Comparison of ENCODE assay signal across 1 cellular context in the genomic region with DNA sequence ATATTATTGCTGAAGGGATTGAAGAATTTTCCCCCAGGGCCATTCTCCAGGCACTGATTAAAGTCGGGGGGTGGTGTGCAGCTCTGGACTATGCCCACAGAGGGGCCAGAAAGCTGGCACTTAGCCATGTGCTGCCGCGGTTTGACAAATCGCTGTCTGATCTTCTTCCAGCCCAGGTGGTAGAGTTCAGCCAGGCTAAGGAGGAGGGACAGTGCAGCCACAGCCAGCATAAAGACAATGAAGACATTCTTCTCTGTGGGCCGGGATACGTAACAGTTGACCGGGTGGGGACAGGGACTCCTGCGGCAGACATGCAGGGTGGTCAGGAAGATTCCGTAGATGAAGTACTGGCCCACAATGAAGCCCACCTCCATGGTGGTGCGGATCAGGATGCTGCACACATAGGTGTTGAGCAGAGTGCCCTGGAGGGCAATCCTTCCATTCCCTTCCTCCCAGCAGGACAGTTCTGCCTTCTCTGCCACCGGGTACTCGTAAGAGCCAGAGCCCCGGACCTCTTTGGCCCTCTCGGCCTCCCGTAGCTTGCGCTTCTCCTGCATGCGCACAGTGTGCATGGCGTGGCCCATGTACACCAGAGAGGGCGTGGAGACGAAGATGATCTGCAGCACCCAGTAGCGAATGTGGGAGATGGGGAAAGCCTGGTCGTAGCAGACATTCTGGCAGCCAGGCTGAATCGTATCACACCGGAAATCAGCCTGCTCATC.
TF ChIP-seq lines count a peak whose summit lies in the region.

No MANE protein-coding gene starts in this region.

TF ChIP-seq in HepG2, 621 proteins besides CTCF, POLR2A, EP300 and RAD21 (continued from another document):
- TF ChIP-seq, protein P1, sequence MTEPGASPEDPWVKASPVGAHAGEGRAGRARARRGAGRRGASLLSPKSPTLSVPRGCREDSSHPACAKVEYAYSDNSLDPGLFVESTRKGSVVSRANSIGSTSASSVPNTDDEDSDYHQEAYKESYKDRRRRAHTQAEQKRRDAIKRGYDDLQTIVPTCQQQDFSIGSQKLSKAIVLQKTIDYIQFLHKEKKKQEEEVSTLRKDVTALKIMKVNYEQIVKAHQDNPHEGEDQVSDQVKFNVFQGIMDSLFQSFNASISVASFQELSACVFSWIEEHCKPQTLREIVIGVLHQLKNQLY (CRISPR knock-in tag; IDR thresholded peaks at IDR 0.05): no peak
- TF ChIP-seq, protein P2, sequence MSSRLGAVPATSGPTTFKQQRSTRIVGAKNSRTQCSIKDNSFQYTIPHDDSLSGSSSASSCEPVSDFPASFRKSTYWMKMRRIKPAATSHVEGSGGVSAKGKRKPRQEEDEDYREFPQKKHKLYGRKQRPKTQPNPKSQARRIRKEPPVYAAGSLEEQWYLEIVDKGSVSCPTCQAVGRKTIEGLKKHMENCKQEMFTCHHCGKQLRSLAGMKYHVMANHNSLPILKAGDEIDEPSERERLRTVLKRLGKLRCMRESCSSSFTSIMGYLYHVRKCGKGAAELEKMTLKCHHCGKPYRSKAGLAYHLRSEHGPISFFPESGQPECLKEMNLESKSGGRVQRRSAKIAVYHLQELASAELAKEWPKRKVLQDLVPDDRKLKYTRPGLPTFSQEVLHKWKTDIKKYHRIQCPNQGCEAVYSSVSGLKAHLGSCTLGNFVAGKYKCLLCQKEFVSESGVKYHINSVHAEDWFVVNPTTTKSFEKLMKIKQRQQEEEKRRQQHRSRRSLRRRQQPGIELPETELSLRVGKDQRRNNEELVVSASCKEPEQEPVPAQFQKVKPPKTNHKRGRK (CRISPR knock-in tag; IDR thresholded peaks at IDR 0.05): no peak
- TF ChIP-seq SALL2 (CRISPR knock-in tag; IDR thresholded peaks at IDR 0.05) (no peak), ZNF800 (CRISPR knock-in tag; IDR thresholded peaks at IDR 0.05) (no peak), MED1 (CRISPR knock-in tag; IDR thresholded peaks at IDR 0.05) (no peak)
- TF ChIP-seq, protein P3, sequence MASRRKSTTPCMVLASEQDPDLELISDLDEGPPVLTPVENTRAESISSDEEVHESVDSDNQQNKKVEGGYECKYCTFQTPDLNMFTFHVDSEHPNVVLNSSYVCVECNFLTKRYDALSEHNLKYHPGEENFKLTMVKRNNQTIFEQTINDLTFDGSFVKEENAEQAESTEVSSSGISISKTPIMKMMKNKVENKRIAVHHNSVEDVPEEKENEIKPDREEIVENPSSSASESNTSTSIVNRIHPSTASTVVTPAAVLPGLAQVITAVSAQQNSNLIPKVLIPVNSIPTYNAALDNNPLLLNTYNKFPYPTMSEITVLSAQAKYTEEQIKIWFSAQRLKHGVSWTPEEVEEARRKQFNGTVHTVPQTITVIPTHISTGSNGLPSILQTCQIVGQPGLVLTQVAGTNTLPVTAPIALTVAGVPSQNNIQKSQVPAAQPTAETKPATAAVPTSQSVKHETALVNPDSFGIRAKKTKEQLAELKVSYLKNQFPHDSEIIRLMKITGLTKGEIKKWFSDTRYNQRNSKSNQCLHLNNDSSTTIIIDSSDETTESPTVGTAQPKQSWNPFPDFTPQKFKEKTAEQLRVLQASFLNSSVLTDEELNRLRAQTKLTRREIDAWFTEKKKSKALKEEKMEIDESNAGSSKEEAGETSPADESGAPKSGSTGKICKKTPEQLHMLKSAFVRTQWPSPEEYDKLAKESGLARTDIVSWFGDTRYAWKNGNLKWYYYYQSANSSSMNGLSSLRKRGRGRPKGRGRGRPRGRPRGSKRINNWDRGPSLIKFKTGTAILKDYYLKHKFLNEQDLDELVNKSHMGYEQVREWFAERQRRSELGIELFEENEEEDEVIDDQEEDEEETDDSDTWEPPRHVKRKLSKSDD (CRISPR knock-in tag; IDR thresholded peaks at IDR 0.05; ENCODE audit: low read depth): no peak
